Comparison of ENCODE assay signal across 8 cellular contexts in genomic region chr5:154811653-154812465, GRCh38. TPM values are rescaled to one million over a fixed set of nuclear protein-coding genes. Genes with fewer than 3 reads are reported as not detected.
DNase-seq lines count a peak whose midpoint lies in the region; ATAC-seq and TF ChIP-seq lines count a peak whose summit lies in the region.

No MANE protein-coding gene starts in this region.

- H2AK5ac ChIP-seq in mesenchymal stem cell (ENCODE audit: low read length, severe bottlenecking) = no peak overlapping the region

- no peak overlapping the region for H3K14ac ChIP-seq in mesenchymal stem cell (ENCODE audit: low read length in 2 of 2)

- ATAC-seq in HG03045 (IDR thresholded peaks at IDR 0.05; ENCODE audit: unreplicated experiment) = no peak

- no peak overlapping the region for H2BK15ac ChIP-seq in mesenchymal stem cell (ENCODE audit: low read depth, poor library complexity, severe bottlenecking)

- H4K8ac ChIP-seq in mesenchymal stem cell (ENCODE audit: low read length) = no peak overlapping the region

- H3K23ac ChIP-seq in mesenchymal stem cell (ENCODE audit: low read length in 2 of 2) = no peak overlapping the region

- POLR2A ChIA-PET in HEK293T (lab: Yijun Ruan, JAX) = no interaction called here

- peaks cover 49% of the 10 kb centered on the region for H3K36me3 ChIP-seq in ectodermal cell (ENCODE audit: control insufficient read depth, insufficient read depth, low read length)
- H3K36me3 ChIP-seq in mesenchymal stem cell (ENCODE audit: control insufficient read depth in 1 of 2, insufficient read depth in 2 of 2, low read depth in 1 of 2, low read length in 2 of 2) = peaks cover 57 to 90% of the 10 kb centered on the region in 2 experiments

- no peak overlapping the region for H3K4ac ChIP-seq in mesenchymal stem cell (ENCODE audit: low read depth in 1 of 2, low read length in 2 of 2)

- peak overlapping the region; percentile 61 for H3K9ac ChIP-seq in mesenchymal stem cell (ENCODE audit: low read length)

- H3K27ac ChIP-seq in ectodermal cell (ENCODE audit: insufficient read depth, low read depth, low read length, poor library complexity, severe bottlenecking) = peak overlapping the region; percentile 4
- H3K27ac ChIP-seq in mesenchymal stem cell (ENCODE audit: low read length, poor library complexity, severe bottlenecking) = no peak overlapping the region

- H3K4me1 ChIP-seq in ectodermal cell (ENCODE audit: control insufficient read depth, insufficient read depth, low read length) (peaks cover 4% of the 10 kb centered on the region), mesenchymal stem cell (ENCODE audit: control insufficient read depth, insufficient read depth, low read depth, low read length) (peaks cover 7% of the 10 kb centered on the region)

- no peak overlapping the region for H2AFZ ChIP-seq in mesenchymal stem cell (ENCODE audit: low read depth, low read length)

- H3K79me1 ChIP-seq in mesenchymal stem cell (replicated peaks; ENCODE audit: low read length, poor library complexity, severe bottlenecking) = peaks cover 34% of the 10 kb centered on the region

- no peak overlapping the region for H2BK5ac ChIP-seq in mesenchymal stem cell (ENCODE audit: low read depth, low read length, poor library complexity, severe bottlenecking)

- H3K4me2 ChIP-seq in mesenchymal stem cell (ENCODE audit: low read length, poor library complexity, severe bottlenecking) = no peak overlapping the region

- CTCF ChIA-PET in HEK293T (lab: Yijun Ruan, JAX) = no interaction called here

- H2BK120ac ChIP-seq in mesenchymal stem cell (ENCODE audit: low read depth, low read length) = no peak overlapping the region

- WGBS in ectodermal cell, 2 experiments = 76 to 83% methylated on average over 3 of the region's 3 CpGs
- WGBS in mesenchymal stem cell = 76% methylated on average over 3 of the region's 3 CpGs

- H3K4me3 ChIP-seq in ectodermal cell (ENCODE audit: insufficient read depth, low read depth, low read length) (no peak overlapping the region), mesenchymal stem cell (ENCODE audit: insufficient read depth in 1 of 2, low read depth in 1 of 2, low read length in 2 of 2) (no peak overlapping the region)

- peak; percentile 51 for DNase-seq in ELF-1 (ENCODE audit: low read depth, low spot score)
- peak; percentile 75 for DNase-seq in HEK293T (ENCODE audit: extremely low spot score)
- DNase-seq in NCI-H446 (lab: John Stamatoyannopoulos, UW) = peak; percentile 33 to 37
- DNase-seq in activated CD4-positive, alpha-beta T cell treated with anti-CD3 and anti-CD28 coated beads, Interleukin-2, amount 50 U/mL, for 4 hours = peak; percentile 57 to 62
- DNase-seq in mesenchymal stem cell = peak; percentile 74
- peak; percentile 9 to 39 for DNase-seq in stimulated activated CD8-positive, alpha-beta memory T cell treated with anti-CD3 and anti-CD28 coated beads, Interleukin-4, amount 100 ng/mL, for 1 hour (ENCODE audit: low read depth in 2 of 2, low spot score in 1 of 2)

- no peak overlapping the region for H2BK12ac ChIP-seq in mesenchymal stem cell (ENCODE audit: low read length in 2 of 2)

- H3K27me3 ChIP-seq in ectodermal cell (ENCODE audit: control insufficient read depth, insufficient read depth, low read length, poor library complexity, severe bottlenecking) = no peaks in the 10 kb centered on the region
- H3K27me3 ChIP-seq in mesenchymal stem cell (ENCODE audit: control insufficient read depth in 1 of 2, insufficient read depth in 1 of 2, low read length in 2 of 2) = no peaks in the 10 kb centered on the region

- H4K91ac ChIP-seq in mesenchymal stem cell (ENCODE audit: low read length) = no peak overlapping the region

- H3K9me3 ChIP-seq in ectodermal cell (ENCODE audit: control insufficient read depth, low read length) (no peaks in the 10 kb centered on the region), mesenchymal stem cell (ENCODE audit: control insufficient read depth, low read length) (no peaks in the 10 kb centered on the region)

- H3K18ac ChIP-seq in mesenchymal stem cell (ENCODE audit: low read depth in 1 of 2, low read length in 2 of 2) = no peak overlapping the region

TF ChIP-seq in HEK293T, 16 proteins besides CTCF, POLR2A, EP300 and RAD21:
- TF ChIP-seq SP1 (IDR thresholded peaks at IDR 0.05) (no peak), FOXK2 (IDR thresholded peaks at IDR 0.05) (no peak), FOXM1 (IDR thresholded peaks at IDR 0.05; ENCODE audit: borderline replicate concordance) (no peak), HDGF (IDR thresholded peaks at IDR 0.05; ENCODE audit: borderline replicate concordance) (no peak), FOXA1 (IDR thresholded peaks at IDR 0.05) (no peak)

RNA-seq across cellular contexts. Expression of gene FAXDC2, which starts 38.5 kb away (rescaled TPM):
- polyA plus RNA-seq in ectodermal cell (2013, experiment 1 of 4) = 12.5 TPM
- 11.7 TPM for polyA plus RNA-seq in ectodermal cell (2013, experiment 2 of 4)
- 14.4 TPM for polyA plus RNA-seq in ectodermal cell (2013, experiment 3 of 4)
- 14.0 TPM for polyA plus RNA-seq in ectodermal cell (2013, experiment 4 of 4)
- 7.5 TPM for polyA plus RNA-seq in mesenchymal stem cell (2013, experiment 1 of 2)
- 7.9 TPM for polyA plus RNA-seq in mesenchymal stem cell (2013, experiment 2 of 2)

RNA-seq across cellular contexts. Expression of gene CNOT8, which starts 46.6 kb away (rescaled TPM):
- 66.2 TPM for polyA plus RNA-seq in ectodermal cell (2013, experiment 1 of 4)
- polyA plus RNA-seq in ectodermal cell (2013, experiment 2 of 4) = 64.2 TPM
- polyA plus RNA-seq in ectodermal cell (2013, experiment 3 of 4) = 57.2 TPM
- 60.5 TPM for polyA plus RNA-seq in ectodermal cell (2013, experiment 4 of 4)
- 35.0 TPM for polyA plus RNA-seq in mesenchymal stem cell (2013, experiment 1 of 2)
- 35.7 TPM for polyA plus RNA-seq in mesenchymal stem cell (2013, experiment 2 of 2)

RNA-seq across cellular contexts. Expression of gene LARP1, which starts 56.7 kb away (rescaled TPM):
- polyA plus RNA-seq in ectodermal cell (2013, experiment 1 of 4) = 130 TPM
- 142 TPM for polyA plus RNA-seq in ectodermal cell (2013, experiment 2 of 4)
- polyA plus RNA-seq in ectodermal cell (2013, experiment 3 of 4) = 83.0 TPM
- polyA plus RNA-seq in ectodermal cell (2013, experiment 4 of 4) = 97.1 TPM
- polyA plus RNA-seq in mesenchymal stem cell (2013, experiment 1 of 2) = 133 TPM
- 124 TPM for polyA plus RNA-seq in mesenchymal stem cell (2013, experiment 2 of 2)

Comparison
In these comparisons a context has a peak if more than half of its experiments do, and no peak if none do; other contexts are left out.
1. DNase-seq: peak in every context shown above with its lines; median percentile 75 in HEK293T; 74 in mesenchymal stem cell; 60 in activated CD4-positive, alpha-beta T cell treated with anti-CD3 and anti-CD28 coated beads, Interleukin-2, amount 50 U/mL, for 4 hours; 51 in ELF-1; 35 in NCI-H446; 24 in stimulated activated CD8-positive, alpha-beta memory T cell treated with anti-CD3 and anti-CD28 coated beads, Interleukin-4, amount 100 ng/mL, for 1 hour.